1 cellular context compared by ENCODE assay signal in genomic region chr9:133111461-133112360, GRCh38.
TF ChIP-seq lines count a peak whose summit lies in the region.

No MANE protein-coding gene starts in this region.

TF ChIP-seq in HepG2, 621 proteins besides CTCF, POLR2A, EP300 and RAD21:
- TF ChIP-seq AGO2 (optimal IDR thresholded peaks at IDR 0.05; ENCODE audit: low read depth, low read length) (peak; percentile 46), FOXJ3 (CRISPR knock-in tag; IDR thresholded peaks at IDR 0.05; ENCODE audit: borderline replicate concordance) (no peak)
